In the genomic region with DNA sequence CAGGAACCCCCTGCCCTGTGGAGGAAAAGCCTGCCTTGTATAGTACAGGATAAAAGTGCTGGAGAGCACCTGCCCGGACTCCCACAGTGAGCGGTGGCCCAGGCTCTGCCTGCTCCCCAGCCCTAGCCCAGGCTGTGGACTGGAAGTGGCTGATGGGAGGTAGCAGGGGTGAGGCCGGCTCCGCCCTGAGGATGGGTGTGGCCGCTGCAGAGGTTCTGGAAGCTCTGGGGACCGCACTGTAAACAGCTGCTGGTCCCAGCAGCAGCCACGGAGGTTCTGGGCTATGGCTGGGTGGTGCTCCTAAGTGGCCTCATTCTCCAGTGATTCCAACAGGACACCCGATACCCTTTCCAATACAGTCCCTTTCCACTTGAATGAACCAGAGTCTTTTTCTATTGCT, we compare ENCODE assay signal across 19 cellular contexts. TPM values are rescaled to one million over a fixed set of nuclear protein-coding genes. Genes with fewer than 3 reads are reported as not detected.
DNase-seq lines count a peak whose midpoint lies in the region; ATAC-seq, FAIRE-seq and TF ChIP-seq lines count a peak whose summit lies in the region.
"Had no signal": no experiment of that assay in that cellular context is flagged by ENCODE, and none has a peak within 500 bp of the region (broad histone marks: within the 10 kb centered on the region; RNA-seq: fewer than 3 reads in every experiment).

No MANE protein-coding gene starts in this region.

- H3K27me3 ChIP-seq in PC-3 (ENCODE audit: low read length) (no peaks in the 10 kb centered on the region), HepG2 (ENCODE audit: control insufficient read depth in 1 of 2, insufficient read depth in 2 of 2, low read length in 2 of 2) (peaks cover 0 to 22% of the 10 kb centered on the region in 2 experiments; a peak in 2 of 5 replicates), hepatocyte (no peaks in the 10 kb centered on the region)

- no peak overlapping the region for H3K9ac ChIP-seq in PC-3 (ENCODE audit: low read length)
- H3K9ac ChIP-seq in HepG2 (ENCODE audit: insufficient read depth, low read depth, low read length), result no peak overlapping the region

- TF ChIP-seq CTCF in PC-3 (conservative IDR thresholded peaks at IDR 0.05; ENCODE audit: low read depth, low read length) (no peak), HepG2 (CRISPR knock-in tag; IDR thresholded peaks at IDR 0.05) (no peak), hepatocyte (IDR thresholded peaks at IDR 0.05; ENCODE audit: poor library complexity) (no peak)

- TF ChIP-seq EP300 in HepG2 (IDR thresholded peaks at IDR 0.05; ENCODE audit: low read depth in 2 of 2, low read length in 2 of 2) (no peak), HepG2 (CRISPR knock-in tag; IDR thresholded peaks at IDR 0.05; ENCODE audit: borderline replicate concordance) (no peak)

- peaks cover 4% of the 10 kb centered on the region for H3K9me3 Mint-ChIP-seq in activated T-cell treated with anti-CD3 and anti-CD28 coated beads, Interleukin-2, amount 50 U/mL, for 4 hours

- no peaks in the 10 kb centered on the region for H3K9me2 ChIP-seq in PC-3 (replicated peaks; ENCODE audit: low read length)
- H3K9me2 ChIP-seq in hepatocyte (replicated peaks; ENCODE audit: insufficient read depth), result no peaks in the 10 kb centered on the region

- H3K9me3 ChIP-seq in PC-3 (ENCODE audit: low read length) (no peaks in the 10 kb centered on the region), HepG2 (ENCODE audit: low read length) (no peaks in the 10 kb centered on the region), hepatocyte (ENCODE audit: low read depth) (no peaks in the 10 kb centered on the region)
- H3K9me3 ChIP-seq: lower lobe of right lung had no signal

- FAIRE-seq in HepG2 (lab: Jason Lieb, UNC), result no peak
- FAIRE-seq: endometrium, frontal cortex had no signal

- H3K36me3 Mint-ChIP-seq in activated T-cell treated with anti-CD3 and anti-CD28 coated beads, Interleukin-2, amount 50 U/mL, for 4 hours (ENCODE audit: insufficient read depth), result peaks cover 2% of the 10 kb centered on the region

- H4K20me1 ChIP-seq in PC-3 (ENCODE audit: low read length), result no peaks in the 10 kb centered on the region
- H4K20me1 ChIP-seq in HepG2 (ENCODE audit: insufficient read depth, low read length), result no peaks in the 10 kb centered on the region
- no peaks in the 10 kb centered on the region for H4K20me1 ChIP-seq in hepatocyte (ENCODE audit: insufficient read depth, poor library complexity, severe bottlenecking)

- H3F3A ChIP-seq in PC-3 (ENCODE audit: low read length, unreplicated experiment), result no peaks in the 10 kb centered on the region

- peak; percentile 25 for DNase-seq in COR-L47 (lab: John Stamatoyannopoulos, UW)
- peak; percentile 12 for DNase-seq in HEK293T (ENCODE audit: extremely low spot score)
- DNase-seq in PC-3, result no peak
- DNase-seq in HepG2 (ENCODE audit: low spot score), result no peak
- DNase-seq in activated T-cell treated with anti-CD3 and anti-CD28 coated beads, Interleukin-2, amount 50 U/mL, for 4 hours, result no peak
- DNase-seq in sciatic nerve (ENCODE audit: low spot score), result no peak
- DNase-seq in UCSD-AML1 (lab: John Stamatoyannopoulos, UW; ENCODE audit: unreplicated experiment), result no peak
- DNase-seq in hepatocyte (ENCODE audit: low spot score), result no peak
- DNase-seq: activated gamma-delta T cell, lower lobe of right lung, natural killer cell, NCI-H2081 treated with DMSO at 0.1 percent for 48 hours, retina, substantia nigra had no signal

- no peak overlapping the region for H3K4me3 ChIP-seq in PC-3 (ENCODE audit: low read length)
- no peak overlapping the region; a peak in 1 of 6 replicates for H3K4me3 ChIP-seq in HepG2 (replicated peaks in 1 of 3; ENCODE audit: insufficient read depth in 1 of 3, low read depth in 2 of 3, low read length in 3 of 3)
- no peak overlapping the region for H3K4me3 ChIP-seq in hepatocyte
- H3K4me3 ChIP-seq: lower lobe of right lung had no signal

- TF ChIP-seq POLR2A in HepG2 (IDR thresholded peaks at IDR 0.05; ENCODE audit: insufficient read depth in 1 of 2, low read depth in 2 of 2, low read length in 2 of 2), result no peak

- intact Hi-C loops in PC-3 (cut with micrococcal nuclease), result no loop called here
- intact Hi-C loops in HepG2 (cut with micrococcal nuclease; ENCODE audit: unreplicated experiment), result no loop called here
- intact Hi-C loops in sciatic nerve (cut with DNase I), result no loop called here

- H3K4me2 ChIP-seq in PC-3 (ENCODE audit: low read length) (no peak overlapping the region), HepG2 (ENCODE audit: low read depth, low read length) (no peak overlapping the region), hepatocyte (no peak overlapping the region)

- in situ Hi-C loops in HepG2 (cut with HindIII; ENCODE audit: extremely low pct_ligation_motif_present, low pct_unique_long_range_greater_than_20kb), result no loop called here

- CTCF ChIA-PET in HEK293T (lab: Yijun Ruan, JAX) (no interaction called here), PC-3 (lab: Charles Lee) (no interaction called here), HepG2 (lab: Yijun Ruan, JAX; ENCODE audit: low intra/inter-chr PET ratio, low total read pairs) (no interaction called here)

- peaks cover 3% of the 10 kb centered on the region for H3K4me1 Mint-ChIP-seq in activated T-cell treated with anti-CD3 and anti-CD28 coated beads, Interleukin-2, amount 50 U/mL, for 4 hours (ENCODE audit: low read depth)

- H3K27ac ChIP-seq in PC-3 (ENCODE audit: low read length) (no peak overlapping the region), HepG2 (ENCODE audit: extremely low read length, insufficient read depth, low read length) (no peak overlapping the region), hepatocyte (no peak overlapping the region)
- H3K27ac ChIP-seq: lower lobe of right lung had no signal

- H3K27me3 Mint-ChIP-seq in activated T-cell treated with anti-CD3 and anti-CD28 coated beads, Interleukin-2, amount 50 U/mL, for 4 hours (ENCODE audit: low read depth), result peaks cover 2% of the 10 kb centered on the region

- no peaks in the 10 kb centered on the region for H3K36me3 ChIP-seq in PC-3 (ENCODE audit: low read depth, low read length)
- no peaks in the 10 kb centered on the region for H3K36me3 ChIP-seq in HepG2 (replicated peaks in 1 of 2; ENCODE audit: control insufficient read depth in 1 of 2, insufficient read depth in 2 of 2, low read length in 2 of 2)
- H3K36me3 ChIP-seq in hepatocyte (replicated peaks; ENCODE audit: insufficient read depth, low read depth), result no peaks in the 10 kb centered on the region
- H3K36me3 ChIP-seq: lower lobe of right lung had no signal

- 39% methylated on average over 3 of the region's 8 CpGs for WGBS in HepG2 (ENCODE audit: low lambda C conversion rate)
- 86% methylated on average over 8 of the region's 8 CpGs for WGBS in hepatocyte (ENCODE audit: low lambda C conversion rate, missing lambda C conversion rate)

- no peak overlapping the region for H2AFZ ChIP-seq in PC-3 (ENCODE audit: low read length)
- no peak overlapping the region for H2AFZ ChIP-seq in HepG2 (ENCODE audit: low read length)
- H2AFZ ChIP-seq in hepatocyte, result no peak overlapping the region

- no TSS peak for BruUV-seq in PC-3 (replicated peaks; lab: Mats Ljungman, UMichigan)
- BruUV-seq in HepG2 (replicated peaks; lab: Mats Ljungman, UMichigan), result no TSS peak

- H3K79me2 ChIP-seq in PC-3 (ENCODE audit: low read length), result no peaks in the 10 kb centered on the region
- no peaks in the 10 kb centered on the region for H3K79me2 ChIP-seq in HepG2 (ENCODE audit: insufficient read depth, low read length)
- no peaks in the 10 kb centered on the region for H3K79me2 ChIP-seq in hepatocyte

- ATAC-seq in PC-3 (peak; percentile 33; the same call in 1 of the 2 replicates), HepG2 (peak; percentile 45), sciatic nerve (no peak)
- no peak for ATAC-seq in activated T-cell treated with anti-CD3 and anti-CD28 coated beads, Interleukin-2, amount 50 U/mL, for 4 hours
- ATAC-seq: natural killer cell had no signal

- H3K4me3 Mint-ChIP-seq in activated T-cell treated with anti-CD3 and anti-CD28 coated beads, Interleukin-2, amount 50 U/mL, for 4 hours, result no peak overlapping the region
- H3K4me3 Mint-ChIP-seq: natural killer cell had no signal

- TF ChIP-seq RAD21 in HepG2 (CRISPR knock-in tag; IDR thresholded peaks at IDR 0.05), result no peak

- H3K4me1 ChIP-seq in PC-3 (ENCODE audit: insufficient read depth, low read length), result no peaks in the 10 kb centered on the region
- peaks cover 36% of the 10 kb centered on the region for H3K4me1 ChIP-seq in HepG2 (ENCODE audit: insufficient read depth, low read length)
- H3K4me1 ChIP-seq in hepatocyte (ENCODE audit: insufficient read depth), result no peaks in the 10 kb centered on the region
- H3K4me1 ChIP-seq: lower lobe of right lung had no signal

- POLR2A ChIA-PET in HEK293T (lab: Yijun Ruan, JAX) (no interaction called here), PC-3 (lab: Charles Lee; ENCODE audit: unreplicated experiment) (no interaction called here), HepG2 (lab: Yijun Ruan, JAX) (no interaction called here)

TF ChIP-seq in HEK293T, 16 proteins besides CTCF, POLR2A, EP300 and RAD21 (continues in another document):
- no peak for TF ChIP-seq SP1 (IDR thresholded peaks at IDR 0.05)

RNA-seq across cellular contexts. Expression of gene HELT, which starts 56.6 kb away (rescaled TPM):
- total RNA-seq in PC-3 (2014; rRNA removed) (not detected in 2 replicates), HepG2 (2016; rRNA removed; fragmentation: Illumina TruSeq; extraction: Trizol) (not detected in 2 replicates), sciatic nerve (not detected), hepatocyte (not detected in 2 replicates)
- total RNA-seq in HepG2 (2016; cell fraction: cytosol; rRNA removed; fragmentation: Illumina TruSeq; extraction: Trizol; ENCODE audit: low read depth), result not detected in 2 replicates
- not detected in 2 replicates for total RNA-seq in HepG2 (2016; cell fraction: insoluble cytoplasmic fraction; rRNA removed; fragmentation: Illumina TruSeq; extraction: Trizol)
- not detected in 2 replicates for total RNA-seq in HepG2 (2016; cell fraction: membrane; rRNA removed; fragmentation: Illumina TruSeq; extraction: Trizol)
- not detected in 2 replicates for total RNA-seq in HepG2 (2016; cell fraction: nucleus; rRNA removed; fragmentation: Illumina TruSeq; extraction: Trizol)
- polyA plus RNA-seq in HepG2 (2011; rRNA removed) (not detected in 2 replicates), hepatocyte (not detected in 2 replicates)
- not detected in 2 replicates for polyA plus RNA-seq in HepG2 (2011; cell fraction: cytosol; rRNA removed)
- not detected in 2 replicates for polyA plus RNA-seq in HepG2 (2011; cell fraction: nucleus; rRNA removed)
- not detected in 2 replicates for polyA plus RNA-seq in HepG2 (2012)
- polyA plus RNA-seq in HepG2 (2016; cell fraction: cytosol; fragmentation: Illumina TruSeq; extraction: Trizol; ENCODE audit: low read depth), result not detected in 2 replicates
- polyA plus RNA-seq in HepG2 (2016; cell fraction: insoluble cytoplasmic fraction; fragmentation: Illumina TruSeq; extraction: Trizol; ENCODE audit: low read depth), result not detected in 2 replicates
- not detected in 2 replicates for polyA plus RNA-seq in HepG2 (2016; cell fraction: membrane; fragmentation: Illumina TruSeq; extraction: Trizol; ENCODE audit: low read depth)
- not detected in 2 replicates for polyA plus RNA-seq in HepG2 (2016; cell fraction: nucleus; fragmentation: Illumina TruSeq; extraction: Trizol; ENCODE audit: insufficient read depth, low read depth)
- polyA minus RNA-seq in HepG2 (2011; rRNA and poly(A)+ RNA removed; ENCODE audit: low replicate concordance), result not detected in 2 replicates
- not detected in 2 replicates for polyA minus RNA-seq in HepG2 (2011; cell fraction: cytosol; rRNA and poly(A)+ RNA removed)
- polyA minus RNA-seq in HepG2 (2011; cell fraction: nucleus; rRNA and poly(A)+ RNA removed), result not detected in 2 replicates
- not detected for total RNA-seq in activated T-cell treated with anti-CD3 and anti-CD28 coated beads, Interleukin-2, amount 50 U/mL, for 4 hours
- total RNA-seq: cerebellum, frontal cortex, HT1080, MCF 10A, natural killer cell had no signal

Comparison
In these comparisons a context has a peak if more than half of its experiments do, and no peak if none do; other contexts are left out.
1. DNase-seq: peak in COR-L47 (single experiment) and HEK293T (single experiment); none in PC-3 (single experiment), HepG2 (single experiment), activated T-cell treated with anti-CD3 and anti-CD28 coated beads, Interleukin-2, amount 50 U/mL, for 4 hours (single experiment), sciatic nerve (single experiment), UCSD-AML1 (single experiment) and hepatocyte (single experiment).
2. ATAC-seq: peak in PC-3 (single experiment) and HepG2 (single experiment); none in activated T-cell treated with anti-CD3 and anti-CD28 coated beads, Interleukin-2, amount 50 U/mL, for 4 hours (0 of 2) and sciatic nerve (single experiment).